9 cellular contexts compared by ENCODE assay signal in genomic region chr15:70327328-70328136, GRCh38.
DNase-seq lines count a peak whose midpoint lies in the region; ATAC-seq, FAIRE-seq and TF ChIP-seq lines count a peak whose summit lies in the region.
"Had no signal": no experiment of that assay in that cellular context is flagged by ENCODE, and none has a peak within 500 bp of the region (broad histone marks: within the 10 kb centered on the region; RNA-seq: fewer than 3 reads in every experiment).

No MANE protein-coding gene starts in this region.

- 77% methylated on average over 4 of the region's 5 CpGs for WGBS in mammary epithelial cell (ENCODE audit: low coverage, missing lambda C conversion rate)

- no peaks in the 10 kb centered on the region for H4K20me1 ChIP-seq in mammary epithelial cell (ENCODE audit: insufficient read depth, low read length)

- no peak overlapping the region for H3K9ac ChIP-seq in mammary epithelial cell (ENCODE audit: insufficient read depth, low read length)

- H3K36me3 ChIP-seq in KOPT-K1 (ENCODE audit: insufficient read depth, low read length) (no peaks in the 10 kb centered on the region), mammary epithelial cell (ENCODE audit: insufficient read depth, low read length) (no peaks in the 10 kb centered on the region)

- no TSS peak for BruUV-seq in mammary epithelial cell (replicated peaks; lab: Mats Ljungman, UMichigan)

- H3K4me1 ChIP-seq in mammary epithelial cell (ENCODE audit: insufficient read depth, low read length) = peaks cover 22% of the 10 kb centered on the region

- H3K79me2 ChIP-seq in mammary epithelial cell (ENCODE audit: insufficient read depth, low read length) = no peaks in the 10 kb centered on the region

- ATAC-seq in HG03469 (IDR thresholded peaks at IDR 0.05; ENCODE audit: unreplicated experiment) = no peak

- in situ Hi-C loops in mammary epithelial cell (cut with MboI; ENCODE audit: low sequenced_read_pairs in 2 of 2) = no loop called here

- peak overlapping the region; percentile 68 for H2AFZ ChIP-seq in mammary epithelial cell (ENCODE audit: low read depth, low read length)

- no peak for TF ChIP-seq CTCF in mammary epithelial cell (conservative IDR thresholded peaks at IDR 0.05 in 1 of 2, IDR thresholded peaks at IDR 0.05 in 1 of 2; ENCODE audit: extremely low read depth in 1 of 2, insufficient read depth in 1 of 2, low read depth in 1 of 2, low read length in 2 of 2)

- H3K27me3 ChIP-seq in mammary epithelial cell (ENCODE audit: insufficient read depth, low read length) = no peaks in the 10 kb centered on the region

- peaks cover 17% of the 10 kb centered on the region for H3K9me3 ChIP-seq in KOPT-K1 (ENCODE audit: insufficient read depth, low read length, poor library complexity, severe bottlenecking)
- H3K9me3 ChIP-seq in mammary epithelial cell (replicated peaks; ENCODE audit: insufficient read depth, low read length) = no peaks in the 10 kb centered on the region

- no peak overlapping the region for H3K4me3 ChIP-seq in mammary epithelial cell (replicated peaks in 1 of 3; ENCODE audit: insufficient read depth in 1 of 3, low read depth in 2 of 3, low read length in 3 of 3)

- CTCF ChIA-PET in mammary epithelial cell (lab: Charles Lee; ENCODE audit: low non-redundant PET) = no interaction called here

- H3K27ac ChIP-seq in KOPT-K1 (ENCODE audit: low read depth, low read length, poor library complexity, severe bottlenecking) (peak overlapping the region; percentile 41), mammary epithelial cell (ENCODE audit: insufficient read depth, low read depth, low read length) (no peak overlapping the region)

- no peak for FAIRE-seq in GM19239 (lab: Jason Lieb, UNC)

- dilution Hi-C loops in mammary epithelial cell (cut with HindIII; ENCODE audit: low sequenced_read_pairs) = no loop called here

- peak; percentile 30 for DNase-seq in GF-D8 (lab: John Stamatoyannopoulos, UW)
- peak; percentile 65 for DNase-seq in mammary epithelial cell
- DNase-seq in non-pigmented ciliary epithelial cell (ENCODE audit: low read depth) = peak; percentile 75
- DNase-seq in amygdala (lab: John Stamatoyannopoulos, UW) = no peak
- no peak for DNase-seq in SHP77 treated with DMSO at 0.1 percent for 48 hours (lab: John Stamatoyannopoulos, UW)
- DNase-seq in GM19239 (ENCODE audit: insufficient read length, low spot score) = no peak
- DNase-seq: NCI-H1694 treated with DMSO at 0.1 percent for 48 hours had no signal

- intact Hi-C loops in mammary epithelial cell (cut with micrococcal nuclease) = no loop called here

- peak overlapping the region; percentile 31 for H3K4me2 ChIP-seq in mammary epithelial cell (ENCODE audit: insufficient read depth, low read depth, low read length)

Comparison
In these comparisons a context has a peak if more than half of its experiments do, and no peak if none do; other contexts are left out.
1. DNase-seq: peak in GF-D8 (single experiment), mammary epithelial cell (single experiment) and non-pigmented ciliary epithelial cell (single experiment); none in amygdala (0 of 56), SHP77 treated with DMSO at 0.1 percent for 48 hours (single experiment) and GM19239 (single experiment).